ENCODE assay signal across 23 cellular contexts in the genomic region with DNA sequence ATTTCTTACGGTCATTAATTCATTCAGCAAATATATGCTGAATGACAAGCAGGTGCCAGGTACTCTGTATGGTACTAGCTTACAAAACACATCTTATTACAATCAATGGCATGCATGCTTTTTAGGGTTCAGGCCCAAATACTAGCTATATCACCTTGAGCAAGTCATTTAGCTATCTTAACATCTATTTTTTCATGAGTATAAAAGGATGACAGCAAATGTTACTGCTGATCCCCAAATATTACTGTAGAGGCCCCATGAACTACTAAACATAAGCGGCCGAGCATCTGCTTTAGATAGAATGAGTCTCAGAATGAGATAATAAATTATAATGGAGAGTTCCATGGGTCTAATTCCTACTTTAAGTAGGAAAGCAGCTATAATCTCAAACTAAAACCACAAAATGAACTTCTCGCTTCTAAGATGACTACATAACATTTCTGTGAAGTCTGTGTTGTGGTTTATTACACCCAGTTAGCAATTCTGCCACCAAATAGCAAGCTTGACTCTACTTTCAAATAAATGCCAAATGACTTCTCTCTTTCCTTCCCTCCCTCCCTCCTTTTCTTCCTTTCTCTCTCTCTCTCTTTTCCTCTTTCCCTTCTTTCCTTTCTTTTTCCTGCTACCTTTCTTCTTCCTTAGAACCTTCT.
A peak's percentile ranks its signal among the peaks of the same experiment; 100 is the strongest.
DNase-seq lines count a peak whose midpoint lies in the region; ATAC-seq and TF ChIP-seq lines count a peak whose summit lies in the region.
"Had no signal": no experiment of that assay in that cellular context is flagged by ENCODE, and none has a peak within 500 bp of the region (broad histone marks: within the 10 kb centered on the region; RNA-seq: fewer than 3 reads in every experiment).

No MANE protein-coding gene starts in this region.

- intact Hi-C loops in activated CD4-positive, alpha-beta T cell treated with anti-CD3 and anti-CD28 coated beads for 36 hours (cut with DNase I, micrococcal nuclease), result loop anchor here (2.0 to 5.0 kb wide), 3 partner anchors 35 to 52 kb away; no protein-coding TSS in a partner anchor

- peaks cover 28% of the 10 kb centered on the region for H3K4me1 Mint-ChIP-seq in activated CD4-positive, alpha-beta T cell treated with anti-CD3 and anti-CD28 coated beads for 36 hours
- peaks cover 64% of the 10 kb centered on the region for H3K4me1 Mint-ChIP-seq in activated naive CD8-positive, alpha-beta T cell (ENCODE audit: low read depth)
- H3K4me1 Mint-ChIP-seq in nephron, result peaks cover 18% of the 10 kb centered on the region

- H3K27me3 Mint-ChIP-seq in activated CD4-positive, alpha-beta T cell treated with anti-CD3 and anti-CD28 coated beads for 36 hours, result peaks cover 2% of the 10 kb centered on the region
- no peaks in the 10 kb centered on the region for H3K27me3 Mint-ChIP-seq in activated naive CD8-positive, alpha-beta T cell
- no peaks in the 10 kb centered on the region for H3K27me3 Mint-ChIP-seq in nephron (ENCODE audit: low read depth)
- H3K27me3 Mint-ChIP-seq: dendritic cell treated with granulocyte-macrophage colony-stimulating factor and Interleukin-4, amounts not matched to agents 40 ng/mL and 50 ng/mL, for 4 days; progenitor cell of endocrine pancreas had no signal

- peak overlapping the region; percentile 40 for H3K27ac ChIP-seq in KOPT-K1 (ENCODE audit: low read depth, low read length, poor library complexity, severe bottlenecking)
- H3K27ac ChIP-seq: breast epithelium, Peyer's patch had no signal

- CTCF ChIA-PET in activated CD4-positive, alpha-beta T cell treated with anti-CD3 and anti-CD28 coated beads for 36 hours (lab: Charles Lee), result interaction anchor here (0.8 to 1.2 kb wide), 4 partner anchors 11 to 121 kb away, joined by 3 to 7 read pairs (median 3); no protein-coding TSS in a partner anchor

- DNase-seq in activated CD4-positive, alpha-beta T cell treated with anti-CD3 and anti-CD28 coated beads for 36 hours, result no peak
- no peak for DNase-seq in activated CD4-positive, alpha-beta T cell treated with anti-CD3 and anti-CD28 coated beads, Interleukin-2, amount 50 U/mL, for 1 hour
- DNase-seq in NOMO-1 treated with dmso at 0.1 percent for 144 hours (lab: John Stamatoyannopoulos, UW; ENCODE audit: unreplicated experiment) (no peak), NCI-H524 treated with DMSO at 0.1 percent for 48 hours (lab: John Stamatoyannopoulos, UW) (no peak)
- DNase-seq: 8988T; activated CD4-positive, alpha-beta T cell treated with anti-CD3 and anti-CD28 coated beads, Interleukin-2, amount 50 U/mL, for 48 hours; activated gamma-delta T cell; foreskin fibroblast; GF-D8; hypothalamus; Kasumi-1; kidney; mammary epithelial cell; NCI-H748 treated with DMSO at 0.1 percent for 48 hours; Peyer's patch; stimulated activated CD4-positive, alpha-beta T cell treated with anti-CD3 and anti-CD28 coated beads, Interleukin-4, amount 100 ng/mL, for 24 hours had no signal

- H3K36me3 Mint-ChIP-seq in activated CD4-positive, alpha-beta T cell treated with anti-CD3 and anti-CD28 coated beads for 36 hours (ENCODE audit: low read depth), result no peaks in the 10 kb centered on the region
- H3K36me3 Mint-ChIP-seq in activated naive CD8-positive, alpha-beta T cell, result peaks cover 9% of the 10 kb centered on the region
- no peaks in the 10 kb centered on the region for H3K36me3 Mint-ChIP-seq in nephron (ENCODE audit: low read depth)

- peaks cover 3% of the 10 kb centered on the region for H3K9me3 Mint-ChIP-seq in activated CD4-positive, alpha-beta T cell treated with anti-CD3 and anti-CD28 coated beads for 36 hours (ENCODE audit: low read depth)
- H3K9me3 Mint-ChIP-seq in activated naive CD8-positive, alpha-beta T cell (ENCODE audit: low read depth), result no peaks in the 10 kb centered on the region
- H3K9me3 Mint-ChIP-seq in nephron, result no peaks in the 10 kb centered on the region
- H3K9me3 Mint-ChIP-seq: dendritic cell treated with granulocyte-macrophage colony-stimulating factor and Interleukin-4, amounts not matched to agents 40 ng/mL and 50 ng/mL, for 4 days had no signal

- H3K36me3 ChIP-seq in KOPT-K1 (ENCODE audit: insufficient read depth, low read length), result no peaks in the 10 kb centered on the region
- H3K36me3 ChIP-seq: breast epithelium, Peyer's patch had no signal

- H3K27ac Mint-ChIP-seq in activated CD4-positive, alpha-beta T cell treated with anti-CD3 and anti-CD28 coated beads for 36 hours, result no peak overlapping the region
- peak overlapping the region; percentile 95 for H3K27ac Mint-ChIP-seq in activated naive CD8-positive, alpha-beta T cell
- H3K27ac Mint-ChIP-seq in nephron, result peak overlapping the region in 2 of 3 experiments; percentile 8 to 14
- H3K27ac Mint-ChIP-seq: dendritic cell treated with granulocyte-macrophage colony-stimulating factor and Interleukin-4, amounts not matched to agents 40 ng/mL and 50 ng/mL, for 4 days; progenitor cell of endocrine pancreas had no signal

- POLR2A ChIA-PET in activated CD4-positive, alpha-beta T cell treated with anti-CD3 and anti-CD28 coated beads for 36 hours (lab: Charles Lee), result no interaction called here

- ATAC-seq in activated CD4-positive, alpha-beta T cell treated with anti-CD3 and anti-CD28 coated beads for 36 hours, result peak; percentile 76
- ATAC-seq in HG03442 (IDR thresholded peaks at IDR 0.05; ENCODE audit: unreplicated experiment), result no peak

- no peaks in the 10 kb centered on the region for H3K9me3 ChIP-seq in KOPT-K1 (ENCODE audit: insufficient read depth, low read length, poor library complexity, severe bottlenecking)
- H3K9me3 ChIP-seq: breast epithelium, Peyer's patch had no signal

- no peak overlapping the region for H3K4me3 Mint-ChIP-seq in activated CD4-positive, alpha-beta T cell treated with anti-CD3 and anti-CD28 coated beads for 36 hours
- peak overlapping the region; percentile 77 for H3K4me3 Mint-ChIP-seq in activated naive CD8-positive, alpha-beta T cell
- no peak overlapping the region for H3K4me3 Mint-ChIP-seq in nephron
- H3K4me3 Mint-ChIP-seq: dendritic cell treated with granulocyte-macrophage colony-stimulating factor and Interleukin-4, amounts not matched to agents 40 ng/mL and 50 ng/mL, for 4 days had no signal

- no peak for TF ChIP-seq CTCF in nephron (IDR thresholded peaks at IDR 0.05; ENCODE audit: unreplicated experiment in 3 of 3)
